Comparison of ENCODE assay signal across 21 cellular contexts in the genomic region with DNA sequence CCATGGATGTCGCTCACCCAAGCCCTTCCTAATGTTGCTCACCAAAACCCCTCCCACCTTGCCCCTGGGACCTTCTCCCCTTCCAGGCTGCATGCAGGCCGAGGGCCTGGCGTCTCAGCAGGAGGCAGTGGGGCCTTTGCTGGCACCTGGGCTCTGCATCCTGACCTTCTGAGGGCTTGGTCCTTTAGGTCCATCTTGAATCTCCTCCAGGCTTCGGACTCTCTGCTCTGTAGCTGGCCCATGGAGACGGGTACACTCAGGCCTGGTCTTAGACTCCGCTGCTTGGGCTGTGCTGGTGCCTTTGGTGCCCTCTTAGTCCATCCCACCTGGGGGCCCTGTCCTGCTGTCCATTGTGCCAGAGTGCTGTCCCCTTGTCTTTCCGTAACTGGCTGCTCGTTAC. TPM values are rescaled to one million over a fixed set of nuclear protein-coding genes. Genes with fewer than 3 reads are reported as not detected.
A peak's percentile ranks its signal among the peaks of the same experiment; 100 is the strongest.
DNase-seq lines count a peak whose midpoint lies in the region; ATAC-seq and TF ChIP-seq lines count a peak whose summit lies in the region.
"Had no signal": no experiment of that assay in that cellular context is flagged by ENCODE, and none has a peak within 500 bp of the region (broad histone marks: within the 10 kb centered on the region; RNA-seq: fewer than 3 reads in every experiment).

No MANE protein-coding gene starts in this region.

- H3K36me3 Mint-ChIP-seq in CD8-positive, alpha-beta memory T cell, result peaks cover 0 to 43% (median 3%) of the 10 kb centered on the region in 3 donors
- peaks cover 9% of the 10 kb centered on the region for H3K36me3 Mint-ChIP-seq in endodermal cell (ENCODE audit: low read depth)
- H3K36me3 Mint-ChIP-seq: natural killer cell had no signal

- no peak for TF ChIP-seq CTCF in RWPE2 (IDR thresholded peaks at IDR 0.05; ENCODE audit: poor library complexity, severe bottlenecking)
- no peak for TF ChIP-seq CTCF in endodermal cell (conservative IDR thresholded peaks at IDR 0.05)

- H3K4me3 Mint-ChIP-seq in CD8-positive, alpha-beta memory T cell, result peak overlapping the region in 1 of 7 donors; percentile 43
- H3K4me3 Mint-ChIP-seq in endodermal cell, result no peak overlapping the region
- H3K4me3 Mint-ChIP-seq: activated naive CD8-positive, alpha-beta T cell treated with anti-CD3 and anti-CD28 coated beads for 36 hours had no signal

- H3K27ac ChIP-seq in BLaER1, result peak overlapping the region; percentile 68
- H3K27ac ChIP-seq in CD8-positive, alpha-beta memory T cell (ENCODE audit: low read depth, low read length), result no peak overlapping the region
- no peak overlapping the region for H3K27ac ChIP-seq in RWPE2 (ENCODE audit: poor library complexity, severe bottlenecking)
- H3K27ac ChIP-seq in endodermal cell (ENCODE audit: low read depth, low read length), result peak overlapping the region; percentile 58
- H3K27ac ChIP-seq: body of pancreas, prostate gland, testis had no signal

- peaks cover 83 to 96% (median 95%) of the 10 kb centered on the region in 3 donors for H3K4me1 Mint-ChIP-seq in CD8-positive, alpha-beta memory T cell
- peaks cover 40% of the 10 kb centered on the region for H3K4me1 Mint-ChIP-seq in endodermal cell

- CTCF ChIA-PET in CD8-positive, alpha-beta memory T cell (lab: Charles Lee), result no interaction called here

- 95 to 99% methylated on average over 6 to 8 of the region's 8 CpGs for WGBS in endodermal cell (ENCODE audit: insufficient coverage in 1 of 2, insufficient read length in 1 of 2), 2 experiments

- H3K27me3 Mint-ChIP-seq in CD8-positive, alpha-beta memory T cell, result peaks cover 0 to 2% of the 10 kb centered on the region in 2 donors
- no peaks in the 10 kb centered on the region for H3K27me3 Mint-ChIP-seq in endodermal cell (ENCODE audit: insufficient read depth)
- H3K27me3 Mint-ChIP-seq: activated naive CD8-positive, alpha-beta T cell treated with anti-CD3 and anti-CD28 coated beads for 36 hours had no signal

- no peaks in the 10 kb centered on the region for H3K27me3 ChIP-seq in BLaER1
- H3K27me3 ChIP-seq in CD8-positive, alpha-beta memory T cell (ENCODE audit: insufficient read depth, low read length, poor library complexity, severe bottlenecking), result no peaks in the 10 kb centered on the region
- H3K27me3 ChIP-seq in RWPE2 (ENCODE audit: insufficient read depth, poor library complexity, severe bottlenecking), result no peaks in the 10 kb centered on the region
- no peaks in the 10 kb centered on the region for H3K27me3 ChIP-seq in endodermal cell (ENCODE audit: control insufficient read depth, insufficient read depth, low read length, poor library complexity, severe bottlenecking)
- H3K27me3 ChIP-seq: body of pancreas, MG63, testis had no signal

- no peak for DNase-seq in CD8-positive, alpha-beta memory T cell
- DNase-seq in RWPE2 (ENCODE audit: low spot score), result peak; percentile 51
- no peak for DNase-seq in endodermal cell
- no peak for DNase-seq in SIG-M5 (lab: John Stamatoyannopoulos, UW)
- DNase-seq in NCI-H345 (lab: John Stamatoyannopoulos, UW), result no peak
- DNase-seq: activated CD4-positive, alpha-beta T cell treated with anti-CD3 and anti-CD28 coated beads for 4 hours; activated naive CD8-positive, alpha-beta T cell treated with anti-CD3 and anti-CD28 coated beads for 36 hours; body of pancreas; foreskin melanocyte; GDM1; kidney glomerular epithelial cell; MG63; natural killer cell; SHP77 treated with DMSO at 0.1 percent for 48 hours; stimulated activated CD4-positive, alpha-beta T cell treated with anti-CD3 and anti-CD28 coated beads, Interleukin-4, amount 100 ng/mL, for 1 hour; T-helper 9 cell; testis had no signal

- H3K4me3 ChIP-seq in BLaER1 (0 out of 2 replicates have a peak overlapping the region, but pooled peaks have one; percentile 3), RWPE2 (ENCODE audit: severe bottlenecking) (no peak overlapping the region), endodermal cell (ENCODE audit: low read length) (no peak overlapping the region)
- H3K4me3 ChIP-seq in CD8-positive, alpha-beta memory T cell (ENCODE audit: low read length), result no peak overlapping the region
- H3K4me3 ChIP-seq: body of pancreas, MG63, prostate gland, testis had no signal

- ATAC-seq in RWPE2 (ENCODE audit: low read depth) (no peak), GM18873 (IDR thresholded peaks at IDR 0.05; ENCODE audit: low FRiP score, unreplicated experiment) (no peak), HG03045 (IDR thresholded peaks at IDR 0.05; ENCODE audit: unreplicated experiment) (no peak)
- ATAC-seq: body of pancreas, natural killer cell had no signal

- H3K36me3 ChIP-seq in BLaER1 (peaks cover 46% of the 10 kb centered on the region), RWPE2 (ENCODE audit: low read depth) (peaks cover 45% of the 10 kb centered on the region), endodermal cell (ENCODE audit: control insufficient read depth, insufficient read depth, low read length) (peaks cover 23% of the 10 kb centered on the region)
- H3K36me3 ChIP-seq in CD8-positive, alpha-beta memory T cell (ENCODE audit: insufficient read depth, low read length), result no peaks in the 10 kb centered on the region
- H3K36me3 ChIP-seq: prostate gland had no signal

- H3K4me2 ChIP-seq in BLaER1, result peak overlapping the region; percentile 88

- POLR2A ChIA-PET in CD8-positive, alpha-beta memory T cell (lab: Charles Lee), result no interaction called here

- H3K9ac ChIP-seq in BLaER1 (0 out of 2 replicates have a peak overlapping the region, but pooled peaks have one; percentile 2), endodermal cell (ENCODE audit: extremely low read depth, low read length, poor library complexity, severe bottlenecking) (no peak overlapping the region)

- peak overlapping the region in 6 of 8 donors; percentile 9 to 80 (median 34) for H3K27ac Mint-ChIP-seq in CD8-positive, alpha-beta memory T cell
- no peak overlapping the region for H3K27ac Mint-ChIP-seq in endodermal cell

- H3K4me1 ChIP-seq in BLaER1 (peaks cover 100% of the 10 kb centered on the region), RWPE2 (ENCODE audit: insufficient read depth, poor library complexity, severe bottlenecking) (peaks cover 16% of the 10 kb centered on the region), endodermal cell (ENCODE audit: control insufficient read depth, insufficient read depth, low read length) (peaks cover 3% of the 10 kb centered on the region)
- peaks cover 59% of the 10 kb centered on the region for H3K4me1 ChIP-seq in CD8-positive, alpha-beta memory T cell (ENCODE audit: insufficient read depth, low read length)

- H3K9me3 ChIP-seq in BLaER1, result no peaks in the 10 kb centered on the region
- H3K9me3 ChIP-seq in CD8-positive, alpha-beta memory T cell (ENCODE audit: low read length), result no peaks in the 10 kb centered on the region
- H3K9me3 ChIP-seq in RWPE2 (ENCODE audit: severe bottlenecking), result no peaks in the 10 kb centered on the region
- H3K9me3 ChIP-seq in endodermal cell (ENCODE audit: control insufficient read depth, low read length), result no peaks in the 10 kb centered on the region
- H3K9me3 ChIP-seq: body of pancreas, MG63, prostate gland, testis had no signal

- peaks cover 100% of the 10 kb centered on the region for H4K20me1 ChIP-seq in BLaER1

- no peaks in the 10 kb centered on the region for H3K9me3 Mint-ChIP-seq in CD8-positive, alpha-beta memory T cell
- H3K9me3 Mint-ChIP-seq in endodermal cell, result no peaks in the 10 kb centered on the region
- H3K9me3 Mint-ChIP-seq: activated naive CD8-positive, alpha-beta T cell treated with anti-CD3 and anti-CD28 coated beads for 36 hours; natural killer cell had no signal

RNA-seq across cellular contexts. Expression of gene TENT4A, which starts 14.0 kb away (rescaled TPM):
- total RNA-seq in CD8-positive, alpha-beta memory T cell, result 10 to 100 TPM; 25.6 to 28.4 TPM
- polyA plus RNA-seq in CD8-positive, alpha-beta memory T cell, result 1.1 TPM
- total RNA-seq in endodermal cell, result 10 to 100 TPM; 25.5 to 32.7 TPM
- polyA plus RNA-seq in endodermal cell (2013, experiment 1 of 2), result 28.5 TPM
- 31.3 TPM for polyA plus RNA-seq in endodermal cell (2013, experiment 2 of 2)

Comparison
In these comparisons a context has a peak if more than half of its experiments do, and no peak if none do; other contexts are left out.
1. H3K27ac ChIP-seq: peak in BLaER1 (single experiment) and endodermal cell (single experiment); none in CD8-positive, alpha-beta memory T cell (single experiment) and RWPE2 (single experiment).